ENCODE assay signal across 9 cellular contexts in genomic region chr3:151305081-151305777, GRCh38. TPM values are rescaled to one million over a fixed set of nuclear protein-coding genes. Genes with fewer than 3 reads are reported as not detected.
A peak's percentile ranks its signal among the peaks of the same experiment; 100 is the strongest.
DNase-seq lines count a peak whose midpoint lies in the region; ATAC-seq and TF ChIP-seq lines count a peak whose summit lies in the region.
"Had no signal": no experiment of that assay in that cellular context is flagged by ENCODE, and none has a peak within 500 bp of the region (broad histone marks: within the 10 kb centered on the region; RNA-seq: fewer than 3 reads in every experiment).

No MANE protein-coding gene starts in this region.

- CTCF ChIA-PET in activated CD8-positive, alpha-beta T cell treated with anti-CD3 and anti-CD28 coated beads for 36 hours (lab: Charles Lee), result interaction anchor here (0.6 to 4.9 kb wide), 14 partner anchors 10 to 162 kb away, joined by 3 to 45 read pairs (median 4); partner anchors contain the start of genes GPR171, GPR87 and P2RY14

- TF ChIP-seq EP300 in gastroesophageal sphincter (IDR thresholded peaks at IDR 0.05), result no peak

- H3K27ac ChIP-seq in gastroesophageal sphincter, result no peak overlapping the region

- H3K4me1 Mint-ChIP-seq in activated CD8-positive, alpha-beta T cell treated with anti-CD3 and anti-CD28 coated beads for 36 hours (ENCODE audit: low read depth), result peaks cover 62% of the 10 kb centered on the region
- H3K4me1 Mint-ChIP-seq in CD14-positive monocyte, result peaks cover 14% of the 10 kb centered on the region

- peak; percentile 64 to 68 for ATAC-seq in activated CD4-positive, CD25-positive, alpha-beta regulatory T cell treated with anti-CD3 and anti-CD28 coated beads, Interleukin-2, amount 50 U/mL, for 24 hours
- peak; percentile 86 for ATAC-seq in activated CD8-positive, alpha-beta T cell treated with anti-CD3 and anti-CD28 coated beads for 36 hours
- ATAC-seq in gastroesophageal sphincter, result peak; percentile 88

- POLR2A ChIA-PET in activated CD8-positive, alpha-beta T cell treated with anti-CD3 and anti-CD28 coated beads for 36 hours (lab: Charles Lee), result interaction anchor here (0.7 to 1.1 kb wide), 5 partner anchors 11 to 143 kb away, joined by 3 to 5 read pairs (median 3); partner anchors contain the start of gene GPR87

- no peak for TF ChIP-seq CTCF in activated CD8-positive, alpha-beta T cell treated with anti-CD3 and anti-CD28 coated beads for 36 hours (IDR thresholded peaks at IDR 0.05)
- peak in 1 of 4 experiments; percentile 17 for TF ChIP-seq CTCF in gastroesophageal sphincter (IDR thresholded peaks at IDR 0.05)
- no peak for TF ChIP-seq CTCF in CD14-positive monocyte (IDR thresholded peaks at IDR 0.05)

- H3K27me3 ChIP-seq in gastroesophageal sphincter, result no peaks in the 10 kb centered on the region

- no peak overlapping the region for H3K4me3 Mint-ChIP-seq in activated CD8-positive, alpha-beta T cell treated with anti-CD3 and anti-CD28 coated beads for 36 hours
- H3K4me3 Mint-ChIP-seq in CD14-positive monocyte, result no peak overlapping the region

- 38 to 55% methylated on average over 4 to 6 of the region's 7 CpGs for WGBS in gastroesophageal sphincter (ENCODE audit: low coverage in 1 of 2), 2 donors

- DNase-seq in activated CD4-positive, CD25-positive, alpha-beta regulatory T cell treated with anti-CD3 and anti-CD28 coated beads, Interleukin-2, amount 50 U/mL, for 72 hours, result no peak
- DNase-seq in activated CD8-positive, alpha-beta T cell treated with anti-CD3 and anti-CD28 coated beads for 36 hours, result peak; percentile 46
- DNase-seq in skeletal muscle cell (ENCODE audit: low read depth) (peak; percentile 97), HUDEP-2 (lab: John Stamatoyannopoulos, UW; ENCODE audit: unreplicated experiment in 76 of 76) (no peak), CD14-positive monocyte (ENCODE audit: low spot score) (no peak), superior temporal gyrus (ENCODE audit: extremely low spot score) (no peak)

- H3K9me3 Mint-ChIP-seq in activated CD8-positive, alpha-beta T cell treated with anti-CD3 and anti-CD28 coated beads for 36 hours, result no peaks in the 10 kb centered on the region
- H3K9me3 Mint-ChIP-seq in CD14-positive monocyte, result no peaks in the 10 kb centered on the region

- no peaks in the 10 kb centered on the region for H3K36me3 Mint-ChIP-seq in activated CD8-positive, alpha-beta T cell treated with anti-CD3 and anti-CD28 coated beads for 36 hours (ENCODE audit: low read depth)
- no peaks in the 10 kb centered on the region for H3K36me3 Mint-ChIP-seq in CD14-positive monocyte

- no peak for TF ChIP-seq POLR2A in gastroesophageal sphincter (IDR thresholded peaks at IDR 0.05)

- peak overlapping the region; percentile 72 for H3K27ac Mint-ChIP-seq in activated CD8-positive, alpha-beta T cell treated with anti-CD3 and anti-CD28 coated beads for 36 hours
- no peak overlapping the region for H3K27ac Mint-ChIP-seq in CD14-positive monocyte

- H3K4me1 ChIP-seq in gastroesophageal sphincter, result peaks cover 0 to 6% (median 0%) of the 10 kb centered on the region in 3 donors

- H3K4me3 ChIP-seq in gastroesophageal sphincter, result no peak overlapping the region
- no peak overlapping the region for H3K4me3 ChIP-seq in skeletal muscle cell (ENCODE audit: low read depth, low read length)

- H3K36me3 ChIP-seq in gastroesophageal sphincter, result no peaks in the 10 kb centered on the region

- no peaks in the 10 kb centered on the region for H3K9me3 ChIP-seq in gastroesophageal sphincter

- intact Hi-C loops in activated CD8-positive, alpha-beta T cell treated with anti-CD3 and anti-CD28 coated beads for 36 hours (cut with micrococcal nuclease), result no loop called here
- intact Hi-C loops in CD14-positive monocyte (cut with micrococcal nuclease), result no loop called here

- peaks cover 13% of the 10 kb centered on the region for H3K27me3 Mint-ChIP-seq in activated CD8-positive, alpha-beta T cell treated with anti-CD3 and anti-CD28 coated beads for 36 hours
- H3K27me3 Mint-ChIP-seq in CD14-positive monocyte (ENCODE audit: low read depth in 3 of 3), result no peaks in the 10 kb centered on the region

RNA-seq across cellular contexts. Expression of gene GPR87, which starts 11.4 kb away (rescaled TPM):
- not detected for total RNA-seq in activated CD8-positive, alpha-beta T cell treated with anti-CD3 and anti-CD28 coated beads for 36 hours
- total RNA-seq in gastroesophageal sphincter, result 1 to 10 TPM in 1 of 4 donors, not detected in 3; 3.5 TPM
- under 1 TPM in 1 of 2 donors, not detected in 1; 0.15 TPM for polyA plus RNA-seq in CD14-positive monocyte
- total RNA-seq: skeletal muscle tissue had no signal

RNA-seq across cellular contexts. Expression of gene P2RY13, which starts 24.1 kb away (rescaled TPM):
- not detected for total RNA-seq in activated CD8-positive, alpha-beta T cell treated with anti-CD3 and anti-CD28 coated beads for 36 hours
- total RNA-seq in gastroesophageal sphincter, result 1 to 10 TPM in 2 of 4 donors, under 1 TPM in 1, not detected in 1; 0.58 to 2.5 (median 1.6) TPM
- 10 to 100 TPM; 45.6 to 80.0 TPM for polyA plus RNA-seq in CD14-positive monocyte

RNA-seq across cellular contexts. Expression of gene P2RY14, which starts 26.9 kb away (rescaled TPM):
- under 1 TPM; 0.51 to 0.70 TPM for total RNA-seq in activated CD8-positive, alpha-beta T cell treated with anti-CD3 and anti-CD28 coated beads for 36 hours
- 10 to 100 TPM in 3 of 4 donors, 1 to 10 TPM in 1; 1.8 to 90.5 (median 16.2) TPM for total RNA-seq in gastroesophageal sphincter
- polyA plus RNA-seq in CD14-positive monocyte, result under 1 TPM; 0.50 to 0.67 TPM

Comparison
In these comparisons a context has a peak if more than half of its experiments do, and no peak if none do; other contexts are left out.
1. DNase-seq: peak in activated CD8-positive, alpha-beta T cell treated with anti-CD3 and anti-CD28 coated beads for 36 hours (single experiment) and skeletal muscle cell (single experiment); none in activated CD4-positive, CD25-positive, alpha-beta regulatory T cell treated with anti-CD3 and anti-CD28 coated beads, Interleukin-2, amount 50 U/mL, for 72 hours (single experiment), HUDEP-2 (0 of 76), CD14-positive monocyte (single experiment) and superior temporal gyrus (single experiment).
2. Peak in every context shown above with its lines, with median percentiles within 50 percentile points of each other: ATAC-seq.